ENCODE assay signal across 2 cellular contexts in the genomic region with DNA sequence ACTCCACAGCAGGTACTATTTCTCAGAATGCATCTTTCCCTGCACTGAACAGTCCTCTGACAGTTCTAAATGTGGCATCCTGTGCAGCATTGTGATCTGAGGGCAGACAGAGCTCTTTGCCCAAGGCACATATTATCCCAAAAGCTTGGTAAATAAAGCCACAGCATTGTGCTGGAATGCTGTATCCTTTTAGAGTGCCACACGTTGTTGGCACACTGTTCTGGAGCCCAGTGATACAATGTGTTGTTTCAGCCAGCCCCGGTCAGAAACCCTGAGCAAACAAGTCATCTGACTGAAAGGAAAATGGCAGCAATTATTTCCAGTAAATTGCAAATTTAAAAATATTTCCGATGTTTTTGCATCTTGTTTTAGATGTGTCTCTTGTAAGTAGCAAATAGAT.
TF ChIP-seq lines count a peak whose summit lies in the region.

No MANE protein-coding gene starts in this region.

TF ChIP-seq in liver, 16 proteins besides CTCF, POLR2A, EP300 and RAD21:
- TF ChIP-seq, protein P1, sequence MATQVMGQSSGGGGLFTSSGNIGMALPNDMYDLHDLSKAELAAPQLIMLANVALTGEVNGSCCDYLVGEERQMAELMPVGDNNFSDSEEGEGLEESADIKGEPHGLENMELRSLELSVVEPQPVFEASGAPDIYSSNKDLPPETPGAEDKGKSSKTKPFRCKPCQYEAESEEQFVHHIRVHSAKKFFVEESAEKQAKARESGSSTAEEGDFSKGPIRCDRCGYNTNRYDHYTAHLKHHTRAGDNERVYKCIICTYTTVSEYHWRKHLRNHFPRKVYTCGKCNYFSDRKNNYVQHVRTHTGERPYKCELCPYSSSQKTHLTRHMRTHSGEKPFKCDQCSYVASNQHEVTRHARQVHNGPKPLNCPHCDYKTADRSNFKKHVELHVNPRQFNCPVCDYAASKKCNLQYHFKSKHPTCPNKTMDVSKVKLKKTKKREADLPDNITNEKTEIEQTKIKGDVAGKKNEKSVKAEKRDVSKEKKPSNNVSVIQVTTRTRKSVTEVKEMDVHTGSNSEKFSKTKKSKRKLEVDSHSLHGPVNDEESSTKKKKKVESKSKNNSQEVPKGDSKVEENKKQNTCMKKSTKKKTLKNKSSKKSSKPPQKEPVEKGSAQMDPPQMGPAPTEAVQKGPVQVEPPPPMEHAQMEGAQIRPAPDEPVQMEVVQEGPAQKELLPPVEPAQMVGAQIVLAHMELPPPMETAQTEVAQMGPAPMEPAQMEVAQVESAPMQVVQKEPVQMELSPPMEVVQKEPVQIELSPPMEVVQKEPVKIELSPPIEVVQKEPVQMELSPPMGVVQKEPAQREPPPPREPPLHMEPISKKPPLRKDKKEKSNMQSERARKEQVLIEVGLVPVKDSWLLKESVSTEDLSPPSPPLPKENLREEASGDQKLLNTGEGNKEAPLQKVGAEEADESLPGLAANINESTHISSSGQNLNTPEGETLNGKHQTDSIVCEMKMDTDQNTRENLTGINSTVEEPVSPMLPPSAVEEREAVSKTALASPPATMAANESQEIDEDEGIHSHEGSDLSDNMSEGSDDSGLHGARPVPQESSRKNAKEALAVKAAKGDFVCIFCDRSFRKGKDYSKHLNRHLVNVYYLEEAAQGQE (IDR thresholded peaks at IDR 0.05) = no peak
- peak; percentile 59 for TF ChIP-seq YY1 (IDR thresholded peaks at IDR 0.05)
- TF ChIP-seq FOXA2 (IDR thresholded peaks at IDR 0.05) = peak; percentile 45
- no peak for TF ChIP-seq MAX (IDR thresholded peaks at IDR 0.05)
- peak; percentile 25 to 29 for TF ChIP-seq RXRA (IDR thresholded peaks at IDR 0.05)
- peak; percentile 18 to 25 for TF ChIP-seq HNF4A (conservative IDR thresholded peaks at IDR 0.05)
- peak; percentile 24 for TF ChIP-seq SP1 (IDR thresholded peaks at IDR 0.05)

TF ChIP-seq in HepG2, 621 proteins besides CTCF, POLR2A, EP300 and RAD21 (continued from another document):
- TF ChIP-seq ZC3H4 (CRISPR knock-in tag; IDR thresholded peaks at IDR 0.05; ENCODE audit: borderline replicate concordance) (no peak), ZNF773 (CRISPR knock-in tag; IDR thresholded peaks at IDR 0.05; ENCODE audit: borderline replicate concordance) (no peak), ZNF441 (CRISPR knock-in tag; IDR thresholded peaks at IDR 0.05; ENCODE audit: borderline replicate concordance) (no peak), KDM3A (CRISPR knock-in tag; IDR thresholded peaks at IDR 0.05; ENCODE audit: low read depth) (no peak), NFYC (CRISPR knock-in tag; IDR thresholded peaks at IDR 0.05) (no peak)
- TF ChIP-seq, protein P2, sequence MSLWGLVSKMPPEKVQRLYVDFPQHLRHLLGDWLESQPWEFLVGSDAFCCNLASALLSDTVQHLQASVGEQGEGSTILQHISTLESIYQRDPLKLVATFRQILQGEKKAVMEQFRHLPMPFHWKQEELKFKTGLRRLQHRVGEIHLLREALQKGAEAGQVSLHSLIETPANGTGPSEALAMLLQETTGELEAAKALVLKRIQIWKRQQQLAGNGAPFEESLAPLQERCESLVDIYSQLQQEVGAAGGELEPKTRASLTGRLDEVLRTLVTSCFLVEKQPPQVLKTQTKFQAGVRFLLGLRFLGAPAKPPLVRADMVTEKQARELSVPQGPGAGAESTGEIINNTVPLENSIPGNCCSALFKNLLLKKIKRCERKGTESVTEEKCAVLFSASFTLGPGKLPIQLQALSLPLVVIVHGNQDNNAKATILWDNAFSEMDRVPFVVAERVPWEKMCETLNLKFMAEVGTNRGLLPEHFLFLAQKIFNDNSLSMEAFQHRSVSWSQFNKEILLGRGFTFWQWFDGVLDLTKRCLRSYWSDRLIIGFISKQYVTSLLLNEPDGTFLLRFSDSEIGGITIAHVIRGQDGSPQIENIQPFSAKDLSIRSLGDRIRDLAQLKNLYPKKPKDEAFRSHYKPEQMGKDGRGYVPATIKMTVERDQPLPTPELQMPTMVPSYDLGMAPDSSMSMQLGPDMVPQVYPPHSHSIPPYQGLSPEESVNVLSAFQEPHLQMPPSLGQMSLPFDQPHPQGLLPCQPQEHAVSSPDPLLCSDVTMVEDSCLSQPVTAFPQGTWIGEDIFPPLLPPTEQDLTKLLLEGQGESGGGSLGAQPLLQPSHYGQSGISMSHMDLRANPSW (CRISPR knock-in tag; IDR thresholded peaks at IDR 0.05; ENCODE audit: borderline replicate concordance) = no peak
